In the genomic region with DNA sequence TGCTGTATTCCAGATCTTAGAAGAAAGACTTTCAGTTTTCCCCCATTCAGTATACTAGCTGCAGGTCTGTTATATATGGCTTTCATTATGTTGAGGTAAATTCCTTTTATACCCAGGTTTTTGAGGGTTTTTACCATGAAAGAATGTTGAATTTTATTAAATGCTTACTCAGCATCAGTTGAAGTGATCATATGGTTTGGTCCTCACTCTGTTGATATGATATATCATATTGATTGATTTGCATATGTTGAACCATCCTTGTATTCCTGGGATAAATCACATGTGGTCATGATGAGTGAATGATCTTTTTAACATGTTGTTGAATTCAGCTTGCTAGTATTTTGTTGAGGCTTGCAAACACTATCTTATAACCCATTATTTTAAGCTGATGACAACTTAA, we compare ENCODE assay signal across 8 cellular contexts.
"Had no signal": no experiment of that assay in that cellular context is flagged by ENCODE, and none has a peak within 500 bp of the region (broad histone marks: within the 10 kb centered on the region; RNA-seq: fewer than 3 reads in every experiment).

No MANE protein-coding gene starts in this region.

- H2AFZ ChIP-seq: GM23338 had no signal

- H3K4me2 ChIP-seq: GM23338, KMS-11 had no signal

- DNase-seq: H9, HCEC 1CT, Karpas-422, KBM-7 had no signal

- H3K4me3 ChIP-seq: GM23338 had no signal

- H3K27ac ChIP-seq: HL-60, KMS-11 had no signal

- ATAC-seq: GM23338 had no signal

- H3K9ac ChIP-seq: KMS-11 had no signal

- FAIRE-seq: H1 had no signal
